ENCODE assay signal across 15 cellular contexts in genomic region chr1:56574794-56575193, GRCh38. TPM values are rescaled to one million over a fixed set of nuclear protein-coding genes. Genes with fewer than 3 reads are reported as not detected.
A peak's percentile ranks its signal among the peaks of the same experiment; 100 is the strongest.
DNase-seq lines count a peak whose midpoint lies in the region; ATAC-seq and TF ChIP-seq lines count a peak whose summit lies in the region.
"Had no signal": no experiment of that assay in that cellular context is flagged by ENCODE, and none has a peak within 500 bp of the region (broad histone marks: within the 10 kb centered on the region; RNA-seq: fewer than 3 reads in every experiment).

No MANE protein-coding gene starts in this region.

- intact Hi-C loops in breast epithelium (cut with DNase I; ENCODE audit: low total_unique reads): no loop called here
- intact Hi-C loops in MCF 10A (cut with micrococcal nuclease): loop anchor here (5.0 kb wide), 1 partner anchor 377 kb away; no protein-coding TSS in a partner anchor
- intact Hi-C loops in upper lobe of right lung (cut with DNase I): loop anchor here (10.0 kb wide), 1 partner anchor 50 kb away; no protein-coding TSS in a partner anchor

- H3K27ac Mint-ChIP-seq in MCF 10A (ENCODE audit: low read depth, unreplicated experiment) (no peak overlapping the region), endodermal cell (no peak overlapping the region)

- TF ChIP-seq CTCF in breast epithelium (IDR thresholded peaks at IDR 0.05) (no peak), MCF 10A (IDR thresholded peaks at IDR 0.05; ENCODE audit: unreplicated experiment) (no peak), endodermal cell (conservative IDR thresholded peaks at IDR 0.05) (no peak), upper lobe of right lung (IDR thresholded peaks at IDR 0.05) (no peak)

- CTCF ChIA-PET in MCF 10A (lab: Yijun Ruan, JAX): interaction anchor here (0.6 to 5.9 kb wide), 6 partner anchors 10 to 1286 kb away, joined by 3 to 39 read pairs (median 4); no protein-coding TSS in a partner anchor

- peaks cover 0 to 2% of the 10 kb centered on the region in 2 donors for H3K4me1 ChIP-seq in breast epithelium
- peaks cover 5% of the 10 kb centered on the region for H3K4me1 ChIP-seq in endodermal cell (ENCODE audit: control insufficient read depth, insufficient read depth, low read length)
- H3K4me1 ChIP-seq in neuron (ENCODE audit: insufficient read depth, low read length): peaks cover 46% of the 10 kb centered on the region
- peaks cover 19% of the 10 kb centered on the region for H3K4me1 ChIP-seq in upper lobe of right lung

- H3K4me1 Mint-ChIP-seq in MCF 10A (ENCODE audit: insufficient read depth, unreplicated experiment) (peaks cover 1% of the 10 kb centered on the region), endodermal cell (peaks cover 55% of the 10 kb centered on the region)

- no peak overlapping the region for H3K9ac ChIP-seq in endodermal cell (ENCODE audit: extremely low read depth, low read length, poor library complexity, severe bottlenecking)

- H3K27me3 Mint-ChIP-seq in MCF 10A (ENCODE audit: insufficient read depth, unreplicated experiment): no peaks in the 10 kb centered on the region
- H3K27me3 Mint-ChIP-seq in endodermal cell (ENCODE audit: insufficient read depth): no peaks in the 10 kb centered on the region

- no peak overlapping the region for H3K4me3 Mint-ChIP-seq in MCF 10A (ENCODE audit: unreplicated experiment)
- peak overlapping the region; percentile 97 for H3K4me3 Mint-ChIP-seq in endodermal cell

- DNase-seq in breast epithelium (ENCODE audit: low spot score in 2 of 2) (no peak), MCF 10A (ENCODE audit: unreplicated experiment) (no peak), endodermal cell (no peak), upper lobe of right lung (no peak), NCI-H2171 (lab: John Stamatoyannopoulos, UW) (no peak), NCI-H146 treated with DMSO at 0.1 percent for 48 hours (lab: John Stamatoyannopoulos, UW; ENCODE audit: unreplicated experiment) (no peak), NCI-H1417 (lab: John Stamatoyannopoulos, UW) (no peak)
- DNase-seq: activated CD4-positive, alpha-beta T cell treated with anti-CD3 and anti-CD28 coated beads for 1 hour; Calu3; KG1; NCI-H1694 treated with DMSO at 0.1 percent for 48 hours; NCI-H510A treated with DMSO at 0.1 percent for 48 hours; posterior cingulate gyrus had no signal

- H3K9me3 ChIP-seq in breast epithelium (no peaks in the 10 kb centered on the region), endodermal cell (ENCODE audit: control insufficient read depth, low read length) (no peaks in the 10 kb centered on the region), neuron (ENCODE audit: low read length) (peaks cover 4% of the 10 kb centered on the region), upper lobe of right lung (no peaks in the 10 kb centered on the region)

- WGBS in endodermal cell (ENCODE audit: insufficient coverage in 1 of 2, insufficient read length in 1 of 2), 2 experiments: 92 to 98% methylated on average over 4 of the region's 4 CpGs

- no TSS peak for BruUV-seq in MCF 10A (replicated peaks; lab: Mats Ljungman, UMichigan)

- no peak for TF ChIP-seq POLR2A in breast epithelium (IDR thresholded peaks at IDR 0.05)

- H3K27ac ChIP-seq in breast epithelium (no peak overlapping the region), endodermal cell (ENCODE audit: low read depth, low read length) (no peak overlapping the region), upper lobe of right lung (no peak overlapping the region)

- H3K9me3 Mint-ChIP-seq in MCF 10A (ENCODE audit: unreplicated experiment): no peaks in the 10 kb centered on the region
- H3K9me3 Mint-ChIP-seq in endodermal cell: no peaks in the 10 kb centered on the region

- H3K36me3 ChIP-seq in breast epithelium: no peaks in the 10 kb centered on the region
- no peaks in the 10 kb centered on the region for H3K36me3 ChIP-seq in endodermal cell (ENCODE audit: control insufficient read depth, insufficient read depth, low read length)
- peaks cover 2% of the 10 kb centered on the region for H3K36me3 ChIP-seq in neuron (ENCODE audit: insufficient read depth, low read length)
- H3K36me3 ChIP-seq in upper lobe of right lung: no peaks in the 10 kb centered on the region

- no peak for ATAC-seq in upper lobe of right lung

- H2AFZ ChIP-seq in neuron (ENCODE audit: low read depth, low read length): no peak overlapping the region

- H3K27me3 ChIP-seq in breast epithelium (no peaks in the 10 kb centered on the region), endodermal cell (ENCODE audit: control insufficient read depth, insufficient read depth, low read length, poor library complexity, severe bottlenecking) (no peaks in the 10 kb centered on the region), neuron (ENCODE audit: insufficient read depth, low read length) (no peaks in the 10 kb centered on the region), upper lobe of right lung (no peaks in the 10 kb centered on the region)

- H3K4me3 ChIP-seq in breast epithelium (peak overlapping the region; percentile 90 to 99 (median 96)), endodermal cell (ENCODE audit: low read length) (no peak overlapping the region), neuron (ENCODE audit: low read length) (peak overlapping the region; percentile 74), upper lobe of right lung (peak overlapping the region; percentile 83)

- POLR2A ChIA-PET in MCF 10A (lab: Yijun Ruan, JAX): interaction anchor here (0.6 to 1.3 kb wide), 3 partner anchors 10 to 952 kb away, joined by 3 to 4 read pairs (median 3); no protein-coding TSS in a partner anchor

- H3K36me3 Mint-ChIP-seq in MCF 10A (ENCODE audit: insufficient read depth, unreplicated experiment) (no peaks in the 10 kb centered on the region), endodermal cell (ENCODE audit: low read depth) (peaks cover 16% of the 10 kb centered on the region)

RNA-seq across cellular contexts. Expression of gene PLPP3, which starts 4.6 kb away (rescaled TPM):
- total RNA-seq in breast epithelium: 100 to 1,000 TPM; 122 to 275 (median 127) TPM
- 0.84 and 1.3 TPM in 2 replicates for total RNA-seq in MCF 10A (2022)
- total RNA-seq in endodermal cell: 10 to 100 TPM; 39.2 to 55.2 TPM
- polyA plus RNA-seq in endodermal cell (2013, experiment 1 of 2): 45.8 TPM
- 38.6 TPM for polyA plus RNA-seq in endodermal cell (2013, experiment 2 of 2)
- 124 TPM for total RNA-seq in upper lobe of right lung
- total RNA-seq: T-helper 1 cell treated with Interleukin-12 subunit alpha and Interleukin-12 subunit beta and Interleukin-4 antibody, amounts not matched to agents 30 ng/mL and 1 ng/mL, for 36 hours had no signal

Comparison
In these comparisons a context has a peak if more than half of its experiments do, and no peak if none do; other contexts are left out.
1. RNA of gene PLPP3, which starts 4.6 kb away (total RNA-seq): 122 to 275 TPM in breast epithelium, 124 TPM in upper lobe of right lung (single experiment) and 39.2 to 55.2 TPM in endodermal cell; 0.84 to 1.3 TPM in MCF 10A; every median in the first group is over 10 times any median in the second.